ENCODE assay signal across 2 cellular contexts in genomic region chr10:75956624-75957023, GRCh38.
TF ChIP-seq lines count a peak whose summit lies in the region.

No MANE protein-coding gene starts in this region.

TF ChIP-seq in A549, 52 proteins besides CTCF, POLR2A, EP300 and RAD21 (continued from another document):
- TF ChIP-seq HMGXB4 (CRISPR knock-in tag; IDR thresholded peaks at IDR 0.05; ENCODE audit: borderline replicate concordance) (no peak), CBX8 (IDR thresholded peaks at IDR 0.05) (no peak)
TF ChIP-seq in A549: peak in this region for 1.

TF ChIP-seq in HCT116, 20 proteins besides CTCF, POLR2A, EP300 and RAD21 (continued from another document):
- TF ChIP-seq ZNF274 (IDR thresholded peaks at IDR 0.05; ENCODE audit: low read depth, low read length), result no peak
- TF ChIP-seq TCF7L2 (IDR thresholded peaks at IDR 0.05; ENCODE audit: borderline replicate concordance, extremely low read depth, insufficient read depth, insufficient read length), result no peak
- TF ChIP-seq ZFX (IDR thresholded peaks at IDR 0.05), result no peak
- no peak for TF ChIP-seq EGR1 (IDR thresholded peaks at IDR 0.05; ENCODE audit: low read depth)
- TF ChIP-seq EZH2phosphoT487 (IDR thresholded peaks at IDR 0.05; ENCODE audit: borderline replicate concordance), result no peak
- TF ChIP-seq ELF1 (IDR thresholded peaks at IDR 0.05; ENCODE audit: borderline replicate concordance, low read depth), result no peak
- TF ChIP-seq SRF (IDR thresholded peaks at IDR 0.05; ENCODE audit: low read depth), result no peak
- no peak for TF ChIP-seq CEBPB (IDR thresholded peaks at IDR 0.05; ENCODE audit: low read depth)
- no peak for TF ChIP-seq SIN3A (IDR thresholded peaks at IDR 0.05; ENCODE audit: low read depth)
- TF ChIP-seq SP1 (IDR thresholded peaks at IDR 0.05; ENCODE audit: low read depth), result no peak
